Comparison of ENCODE assay signal across 1 cellular context in genomic region chr3:195106418-195106906, GRCh38.
A peak's percentile ranks its signal among the peaks of the same experiment; 100 is the strongest.
TF ChIP-seq lines count a peak whose summit lies in the region.

No MANE protein-coding gene starts in this region.

TF ChIP-seq in HepG2, 621 proteins besides CTCF, POLR2A, EP300 and RAD21 (continued from another document and continues in another):
- TF ChIP-seq, protein P1, sequence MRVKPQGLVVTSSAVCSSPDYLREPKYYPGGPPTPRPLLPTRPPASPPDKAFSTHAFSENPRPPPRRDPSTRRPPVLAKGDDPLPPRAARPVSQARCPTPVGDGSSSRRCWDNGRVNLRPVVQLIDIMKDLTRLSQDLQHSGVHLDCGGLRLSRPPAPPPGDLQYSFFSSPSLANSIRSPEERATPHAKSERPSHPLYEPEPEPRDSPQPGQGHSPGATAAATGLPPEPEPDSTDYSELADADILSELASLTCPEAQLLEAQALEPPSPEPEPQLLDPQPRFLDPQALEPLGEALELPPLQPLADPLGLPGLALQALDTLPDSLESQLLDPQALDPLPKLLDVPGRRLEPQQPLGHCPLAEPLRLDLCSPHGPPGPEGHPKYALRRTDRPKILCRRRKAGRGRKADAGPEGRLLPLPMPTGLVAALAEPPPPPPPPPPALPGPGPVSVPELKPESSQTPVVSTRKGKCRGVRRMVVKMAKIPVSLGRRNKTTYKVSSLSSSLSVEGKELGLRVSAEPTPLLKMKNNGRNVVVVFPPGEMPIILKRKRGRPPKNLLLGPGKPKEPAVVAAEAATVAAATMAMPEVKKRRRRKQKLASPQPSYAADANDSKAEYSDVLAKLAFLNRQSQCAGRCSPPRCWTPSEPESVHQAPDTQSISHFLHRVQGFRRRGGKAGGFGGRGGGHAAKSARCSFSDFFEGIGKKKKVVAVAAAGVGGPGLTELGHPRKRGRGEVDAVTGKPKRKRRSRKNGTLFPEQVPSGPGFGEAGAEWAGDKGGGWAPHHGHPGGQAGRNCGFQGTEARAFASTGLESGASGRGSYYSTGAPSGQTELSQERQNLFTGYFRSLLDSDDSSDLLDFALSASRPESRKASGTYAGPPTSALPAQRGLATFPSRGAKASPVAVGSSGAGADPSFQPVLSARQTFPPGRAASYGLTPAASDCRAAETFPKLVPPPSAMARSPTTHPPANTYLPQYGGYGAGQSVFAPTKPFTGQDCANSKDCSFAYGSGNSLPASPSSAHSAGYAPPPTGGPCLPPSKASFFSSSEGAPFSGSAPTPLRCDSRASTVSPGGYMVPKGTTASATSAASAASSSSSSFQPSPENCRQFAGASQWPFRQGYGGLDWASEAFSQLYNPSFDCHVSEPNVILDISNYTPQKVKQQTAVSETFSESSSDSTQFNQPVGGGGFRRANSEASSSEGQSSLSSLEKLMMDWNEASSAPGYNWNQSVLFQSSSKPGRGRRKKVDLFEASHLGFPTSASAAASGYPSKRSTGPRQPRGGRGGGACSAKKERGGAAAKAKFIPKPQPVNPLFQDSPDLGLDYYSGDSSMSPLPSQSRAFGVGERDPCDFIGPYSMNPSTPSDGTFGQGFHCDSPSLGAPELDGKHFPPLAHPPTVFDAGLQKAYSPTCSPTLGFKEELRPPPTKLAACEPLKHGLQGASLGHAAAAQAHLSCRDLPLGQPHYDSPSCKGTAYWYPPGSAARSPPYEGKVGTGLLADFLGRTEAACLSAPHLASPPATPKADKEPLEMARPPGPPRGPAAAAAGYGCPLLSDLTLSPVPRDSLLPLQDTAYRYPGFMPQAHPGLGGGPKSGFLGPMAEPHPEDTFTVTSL (CRISPR knock-in tag; IDR thresholded peaks at IDR 0.05; ENCODE audit: borderline replicate concordance) = no peak
- TF ChIP-seq FOXK1 (CRISPR knock-in tag; IDR thresholded peaks at IDR 0.05; ENCODE audit: borderline replicate concordance, low read depth) (no peak), ZNF496 (CRISPR knock-in tag; IDR thresholded peaks at IDR 0.05; ENCODE audit: insufficient replicate concordance) (no peak), ATRX (CRISPR knock-in tag; IDR thresholded peaks at IDR 0.05; ENCODE audit: borderline replicate concordance) (no peak), ZNF562 (CRISPR knock-in tag; IDR thresholded peaks at IDR 0.05; ENCODE audit: borderline replicate concordance) (no peak), HOXD1 (CRISPR knock-in tag; IDR thresholded peaks at IDR 0.05) (no peak), ELF3 (CRISPR knock-in tag; IDR thresholded peaks at IDR 0.05) (peak; percentile 54), TBX3 (IDR thresholded peaks at IDR 0.05; ENCODE audit: borderline replicate concordance) (no peak), NFIB (CRISPR knock-in tag; IDR thresholded peaks at IDR 0.05; ENCODE audit: borderline replicate concordance) (no peak), ZSCAN29 (CRISPR knock-in tag; conservative IDR thresholded peaks at IDR 0.05) (peak; percentile 87), ISL2 (CRISPR knock-in tag; IDR thresholded peaks at IDR 0.05) (0 out of 2 replicates have a peak, but pooled peaks have one; percentile 29), NBN (conservative IDR thresholded peaks at IDR 0.05) (no peak), NR2F6 (IDR thresholded peaks at IDR 0.05) (no peak), NR2F6 (CRISPR knock-in tag; IDR thresholded peaks at IDR 0.05) (0 out of 2 replicates have a peak, but pooled peaks have one; percentile 36), SSRP1 (CRISPR knock-in tag; IDR thresholded peaks at IDR 0.05) (no peak), SP2 (CRISPR knock-in tag; IDR thresholded peaks at IDR 0.05) (0 out of 2 replicates have a peak, but pooled peaks have one; percentile 18), NR3C1 (CRISPR knock-in tag; IDR thresholded peaks at IDR 0.05) (no peak), ZFP1 (CRISPR knock-in tag; IDR thresholded peaks at IDR 0.05) (no peak), RFXANK (CRISPR knock-in tag; IDR thresholded peaks at IDR 0.05) (no peak), IKZF1 (IDR thresholded peaks at IDR 0.05) (no peak), ZBTB38 (CRISPR knock-in tag; IDR thresholded peaks at IDR 0.05) (peak; percentile 92), TOE1 (CRISPR knock-in tag; IDR thresholded peaks at IDR 0.05) (no peak), ZFP82 (CRISPR knock-in tag; IDR thresholded peaks at IDR 0.05; ENCODE audit: borderline replicate concordance) (no peak), CHD2 (IDR thresholded peaks at IDR 0.05; ENCODE audit: low read depth, low read length) (no peak), ZNF317 (CRISPR knock-in tag; IDR thresholded peaks at IDR 0.05) (no peak), FOXA3 (CRISPR knock-in tag; IDR thresholded peaks at IDR 0.05) (0 out of 2 replicates have a peak, but pooled peaks have one; percentile 19), ZNF773 (CRISPR knock-in tag; IDR thresholded peaks at IDR 0.05; ENCODE audit: borderline replicate concordance) (no peak), ZNF253 (CRISPR knock-in tag; IDR thresholded peaks at IDR 0.05; ENCODE audit: borderline replicate concordance) (no peak), PATZ1 (CRISPR knock-in tag; IDR thresholded peaks at IDR 0.05) (peak; percentile 99), ZNF337 (CRISPR knock-in tag; IDR thresholded peaks at IDR 0.05; ENCODE audit: borderline replicate concordance, low read depth) (no peak), SOX6 (IDR thresholded peaks at IDR 0.05) (no peak), SOX6 (CRISPR knock-in tag; IDR thresholded peaks at IDR 0.05) (peak; percentile 40; the same call in 1 of the 2 replicates), ZNF792 (CRISPR knock-in tag; IDR thresholded peaks at IDR 0.05) (no peak), ZNF326 (CRISPR knock-in tag; IDR thresholded peaks at IDR 0.05; ENCODE audit: borderline replicate concordance) (no peak), BRD4 (CRISPR knock-in tag; IDR thresholded peaks at IDR 0.05) (no peak), ZNF382 (CRISPR knock-in tag; IDR thresholded peaks at IDR 0.05; ENCODE audit: borderline replicate concordance) (no peak), ZNF367 (CRISPR knock-in tag; IDR thresholded peaks at IDR 0.05; ENCODE audit: borderline replicate concordance) (no peak), DBP (CRISPR knock-in tag; IDR thresholded peaks at IDR 0.05; ENCODE audit: not compliant biosample characterization) (no peak), SMAD3 (CRISPR knock-in tag; IDR thresholded peaks at IDR 0.05) (no peak), ZNF101 (CRISPR knock-in tag; IDR thresholded peaks at IDR 0.05; ENCODE audit: borderline replicate concordance, low read depth) (no peak), ZFP37 (CRISPR knock-in tag; IDR thresholded peaks at IDR 0.05; ENCODE audit: borderline replicate concordance) (no peak), ZNF549 (CRISPR knock-in tag; IDR thresholded peaks at IDR 0.05) (no peak), MBD4 (IDR thresholded peaks at IDR 0.05; ENCODE audit: borderline replicate concordance, low read length) (no peak), ZNF674 (CRISPR knock-in tag; IDR thresholded peaks at IDR 0.05; ENCODE audit: low read depth) (no peak), RELA (CRISPR knock-in tag; IDR thresholded peaks at IDR 0.05) (no peak), ZNF350 (CRISPR knock-in tag; IDR thresholded peaks at IDR 0.05; ENCODE audit: borderline replicate concordance, low read depth) (no peak), ZNF230 (CRISPR knock-in tag; IDR thresholded peaks at IDR 0.05) (0 out of 2 replicates have a peak, but pooled peaks have one; percentile 58), KLF15 (CRISPR knock-in tag; IDR thresholded peaks at IDR 0.05; ENCODE audit: borderline replicate concordance) (no peak), TBL1XR1 (IDR thresholded peaks at IDR 0.05; ENCODE audit: borderline replicate concordance, low read length, partially characterized antibody) (no peak), ZNF614 (CRISPR knock-in tag; IDR thresholded peaks at IDR 0.05; ENCODE audit: borderline replicate concordance) (no peak), ZFX (CRISPR knock-in tag; IDR thresholded peaks at IDR 0.05; ENCODE audit: low read depth) (no peak), CREB1 (IDR thresholded peaks at IDR 0.05) (no peak), CREB1 (CRISPR knock-in tag; IDR thresholded peaks at IDR 0.05) (no peak), BRCA1 (CRISPR knock-in tag; IDR thresholded peaks at IDR 0.05) (no peak)
- TF ChIP-seq, protein P2, sequence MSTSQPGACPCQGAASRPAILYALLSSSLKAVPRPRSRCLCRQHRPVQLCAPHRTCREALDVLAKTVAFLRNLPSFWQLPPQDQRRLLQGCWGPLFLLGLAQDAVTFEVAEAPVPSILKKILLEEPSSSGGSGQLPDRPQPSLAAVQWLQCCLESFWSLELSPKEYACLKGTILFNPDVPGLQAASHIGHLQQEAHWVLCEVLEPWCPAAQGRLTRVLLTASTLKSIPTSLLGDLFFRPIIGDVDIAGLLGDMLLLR (CRISPR knock-in tag; IDR thresholded peaks at IDR 0.05) = peak; percentile 40; the same call in 1 of the 2 replicates
- TF ChIP-seq, protein P3, sequence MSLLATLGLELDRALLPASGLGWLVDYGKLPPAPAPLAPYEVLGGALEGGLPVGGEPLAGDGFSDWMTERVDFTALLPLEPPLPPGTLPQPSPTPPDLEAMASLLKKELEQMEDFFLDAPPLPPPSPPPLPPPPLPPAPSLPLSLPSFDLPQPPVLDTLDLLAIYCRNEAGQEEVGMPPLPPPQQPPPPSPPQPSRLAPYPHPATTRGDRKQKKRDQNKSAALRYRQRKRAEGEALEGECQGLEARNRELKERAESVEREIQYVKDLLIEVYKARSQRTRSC (CRISPR knock-in tag; IDR thresholded peaks at IDR 0.05; ENCODE audit: low read depth) = no peak
- TF ChIP-seq, protein P4, sequence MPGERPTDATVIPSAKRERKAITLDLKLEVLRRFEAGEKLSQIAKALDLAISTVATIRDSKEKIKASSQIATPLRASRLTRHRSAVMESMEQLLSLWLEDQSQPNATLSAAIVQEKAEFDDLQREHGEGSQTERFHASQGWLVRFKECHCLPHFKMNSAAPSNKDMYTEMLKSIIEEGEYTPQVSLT (CRISPR knock-in tag; IDR thresholded peaks at IDR 0.05; ENCODE audit: borderline replicate concordance, low read depth) = no peak
- TF ChIP-seq, protein P5, sequence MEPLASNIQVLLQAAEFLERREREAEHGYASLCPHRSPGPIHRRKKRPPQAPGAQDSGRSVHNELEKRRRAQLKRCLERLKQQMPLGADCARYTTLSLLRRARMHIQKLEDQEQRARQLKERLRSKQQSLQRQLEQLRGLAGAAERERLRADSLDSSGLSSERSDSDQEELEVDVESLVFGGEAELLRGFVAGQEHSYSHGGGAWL (CRISPR knock-in tag; IDR thresholded peaks at IDR 0.05) = 0 out of 2 replicates have a peak, but pooled peaks have one; percentile 66
- TF ChIP-seq, protein P6, sequence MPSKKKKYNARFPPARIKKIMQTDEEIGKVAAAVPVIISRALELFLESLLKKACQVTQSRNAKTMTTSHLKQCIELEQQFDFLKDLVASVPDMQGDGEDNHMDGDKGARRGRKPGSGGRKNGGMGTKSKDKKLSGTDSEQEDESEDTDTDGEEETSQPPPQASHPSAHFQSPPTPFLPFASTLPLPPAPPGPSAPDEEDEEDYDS (CRISPR knock-in tag; IDR thresholded peaks at IDR 0.05) = no peak
- TF ChIP-seq, protein P7, sequence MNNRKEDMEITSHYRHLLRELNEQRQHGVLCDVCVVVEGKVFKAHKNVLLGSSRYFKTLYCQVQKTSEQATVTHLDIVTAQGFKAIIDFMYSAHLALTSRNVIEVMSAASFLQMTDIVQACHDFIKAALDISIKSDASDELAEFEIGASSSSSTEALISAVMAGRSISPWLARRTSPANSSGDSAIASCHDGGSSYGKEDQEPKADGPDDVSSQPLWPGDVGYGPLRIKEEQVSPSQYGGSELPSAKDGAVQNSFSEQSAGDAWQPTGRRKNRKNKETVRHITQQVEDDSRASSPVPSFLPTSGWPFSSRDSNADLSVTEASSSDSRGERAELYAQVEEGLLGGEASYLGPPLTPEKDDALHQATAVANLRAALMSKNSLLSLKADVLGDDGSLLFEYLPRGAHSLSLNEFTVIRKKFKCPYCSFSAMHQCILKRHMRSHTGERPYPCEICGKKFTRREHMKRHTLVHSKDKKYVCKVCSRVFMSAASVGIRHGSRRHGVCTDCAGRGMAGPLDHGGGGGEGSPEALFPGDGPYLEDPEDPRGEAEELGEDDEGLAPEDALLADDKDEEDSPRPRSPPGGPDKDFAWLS (CRISPR knock-in tag; IDR thresholded peaks at IDR 0.05; ENCODE audit: borderline replicate concordance) = peak; percentile 46; the same call in 1 of the 2 replicates
- TF ChIP-seq, protein P8, sequence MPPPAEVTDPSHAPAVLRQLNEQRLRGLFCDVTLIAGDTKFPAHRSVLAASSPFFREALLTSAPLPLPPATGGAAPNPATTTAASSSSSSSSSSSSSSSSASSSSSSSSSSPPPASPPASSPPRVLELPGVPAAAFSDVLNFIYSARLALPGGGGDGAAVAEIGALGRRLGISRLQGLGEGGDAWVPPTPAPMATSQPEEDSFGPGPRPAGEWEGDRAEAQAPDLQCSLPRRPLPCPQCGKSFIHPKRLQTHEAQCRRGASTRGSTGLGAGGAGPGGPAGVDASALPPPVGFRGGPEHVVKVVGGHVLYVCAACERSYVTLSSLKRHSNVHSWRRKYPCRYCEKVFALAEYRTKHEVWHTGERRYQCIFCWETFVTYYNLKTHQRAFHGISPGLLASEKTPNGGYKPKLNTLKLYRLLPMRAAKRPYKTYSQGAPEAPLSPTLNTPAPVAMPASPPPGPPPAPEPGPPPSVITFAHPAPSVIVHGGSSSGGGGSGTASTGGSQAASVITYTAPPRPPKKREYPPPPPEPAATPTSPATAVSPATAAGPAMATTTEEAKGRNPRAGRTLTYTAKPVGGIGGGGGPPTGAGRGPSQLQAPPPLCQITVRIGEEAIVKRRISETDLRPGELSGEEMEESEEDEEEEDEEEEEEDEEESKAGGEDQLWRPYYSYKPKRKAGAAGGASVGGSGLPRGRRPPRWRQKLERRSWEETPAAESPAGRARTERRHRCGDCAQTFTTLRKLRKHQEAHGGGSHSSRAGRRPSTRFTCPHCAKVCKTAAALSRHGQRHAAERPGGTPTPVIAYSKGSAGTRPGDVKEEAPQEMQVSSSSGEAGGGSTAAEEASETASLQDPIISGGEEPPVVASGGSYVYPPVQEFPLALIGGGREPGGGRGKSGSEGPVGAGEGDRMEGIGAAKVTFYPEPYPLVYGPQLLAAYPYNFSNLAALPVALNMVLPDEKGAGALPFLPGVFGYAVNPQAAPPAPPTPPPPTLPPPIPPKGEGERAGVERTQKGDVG (CRISPR knock-in tag; IDR thresholded peaks at IDR 0.05; ENCODE audit: borderline replicate concordance) = no peak
